In genomic region chrX:46561931-46562721, GRCh38 we compare ENCODE assay signal across 1 cellular context.
A peak's percentile ranks its signal among the peaks of the same experiment; 100 is the strongest.
TF ChIP-seq lines count a peak whose summit lies in the region.

No MANE protein-coding gene starts in this region.

TF ChIP-seq in GM12878, 131 proteins besides CTCF, POLR2A, EP300 and RAD21 (continued from another document and continues in another):
- TF ChIP-seq, protein P1, sequence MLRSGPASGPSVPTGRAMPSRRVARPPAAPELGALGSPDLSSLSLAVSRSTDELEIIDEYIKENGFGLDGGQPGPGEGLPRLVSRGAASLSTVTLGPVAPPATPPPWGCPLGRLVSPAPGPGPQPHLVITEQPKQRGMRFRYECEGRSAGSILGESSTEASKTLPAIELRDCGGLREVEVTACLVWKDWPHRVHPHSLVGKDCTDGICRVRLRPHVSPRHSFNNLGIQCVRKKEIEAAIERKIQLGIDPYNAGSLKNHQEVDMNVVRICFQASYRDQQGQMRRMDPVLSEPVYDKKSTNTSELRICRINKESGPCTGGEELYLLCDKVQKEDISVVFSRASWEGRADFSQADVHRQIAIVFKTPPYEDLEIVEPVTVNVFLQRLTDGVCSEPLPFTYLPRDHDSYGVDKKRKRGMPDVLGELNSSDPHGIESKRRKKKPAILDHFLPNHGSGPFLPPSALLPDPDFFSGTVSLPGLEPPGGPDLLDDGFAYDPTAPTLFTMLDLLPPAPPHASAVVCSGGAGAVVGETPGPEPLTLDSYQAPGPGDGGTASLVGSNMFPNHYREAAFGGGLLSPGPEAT (IDR thresholded peaks at IDR 0.05; ENCODE audit: low read depth) = peak; percentile 85
- TF ChIP-seq JUND (IDR thresholded peaks at IDR 0.05; ENCODE audit: low read depth, low read length) (peak; percentile 50; the same call in 1 of the 2 replicates), SIX5 (IDR thresholded peaks at IDR 0.05; ENCODE audit: low read depth, low read length, severe bottlenecking) (no peak), ZNF217 (IDR thresholded peaks at IDR 0.05) (peak; percentile 54; the same call in 1 of the 2 replicates), IKZF2 (IDR thresholded peaks at IDR 0.05) (peak; percentile 79 to 91; a peak in 3 of 4 replicates), NBN (IDR thresholded peaks at IDR 0.05) (peak; percentile 92; the same call in 1 of the 2 replicates), TBL1XR1 (IDR thresholded peaks at IDR 0.05; ENCODE audit: low read depth, low read length) (peak; percentile 45), STAT3 (IDR thresholded peaks at IDR 0.05; ENCODE audit: low read depth, low read length) (no peak), HDGF (IDR thresholded peaks at IDR 0.05) (0 out of 2 replicates have a peak, but pooled peaks have one; percentile 47), BHLHE40 (IDR thresholded peaks at IDR 0.05; ENCODE audit: borderline replicate concordance in 1 of 2, low read depth in 2 of 2, low read length in 1 of 2) (peak; percentile 66 to 77; a peak in 2 of 4 replicates), ESRRA (IDR thresholded peaks at IDR 0.05; ENCODE audit: low read length) (no peak), ZBED1 (IDR thresholded peaks at IDR 0.05; ENCODE audit: borderline replicate concordance) (peak; percentile 42; the same call in 1 of the 2 replicates), ETV6 (conservative IDR thresholded peaks at IDR 0.05 in 1 of 2, IDR thresholded peaks at IDR 0.05 in 1 of 2; ENCODE audit: borderline replicate concordance in 1 of 2, low read depth in 1 of 2) (peak in 1 of 2 experiments; percentile 54; a peak in 1 of 4 replicates), SMC3 (IDR thresholded peaks at IDR 0.05; ENCODE audit: borderline replicate concordance, low read length) (peak; percentile 9; the same call in 1 of the 2 replicates), CHD1 (IDR thresholded peaks at IDR 0.05; ENCODE audit: low read depth, low read length) (no peak), MTA2 (IDR thresholded peaks at IDR 0.05; ENCODE audit: low read depth) (peak; percentile 94), SKIL (IDR thresholded peaks at IDR 0.05; ENCODE audit: low read depth, poor library complexity, severe bottlenecking) (peak; percentile 74), BCL11A (IDR thresholded peaks at IDR 0.05; ENCODE audit: low read depth, low read length) (peak; percentile 91), POU2F2 (IDR thresholded peaks at IDR 0.05; ENCODE audit: borderline replicate concordance, low read depth, low read length) (peak; percentile 66), EZH2 (IDR thresholded peaks at IDR 0.05; ENCODE audit: borderline replicate concordance, control insufficient read depth, low read depth, low read length) (no peak), TCF7 (IDR thresholded peaks at IDR 0.05; ENCODE audit: borderline replicate concordance) (0 out of 2 replicates have a peak, but pooled peaks have one; percentile 54), SUZ12 (IDR thresholded peaks at IDR 0.05; ENCODE audit: unreplicated experiment) (no peak), ZZZ3 (IDR thresholded peaks at IDR 0.05; ENCODE audit: control insufficient read depth, insufficient read length, low read depth) (no peak), ZNF24 (IDR thresholded peaks at IDR 0.05) (0 out of 2 replicates have a peak, but pooled peaks have one; percentile 32), MEF2A (IDR thresholded peaks at IDR 0.05; ENCODE audit: insufficient read depth, low read depth, low read length) (peak; percentile 71), CEBPB (IDR thresholded peaks at IDR 0.05; ENCODE audit: borderline replicate concordance in 1 of 2, low read depth in 2 of 2, low read length in 2 of 2) (no peak), ZSCAN29 (IDR thresholded peaks at IDR 0.05) (peak; percentile 94), ATF3 (IDR thresholded peaks at IDR 0.05; ENCODE audit: borderline replicate concordance, extremely low read depth, low read depth, low read length) (no peak), NR2F1 (conservative IDR thresholded peaks at IDR 0.05) (peak; percentile 67), RUNX3 (IDR thresholded peaks at IDR 0.05; ENCODE audit: low read length) (peak; percentile 97), FOXM1 (IDR thresholded peaks at IDR 0.05; ENCODE audit: low read depth, low read length) (peak; percentile 77; the same call in 1 of the 2 replicates), CBFB (IDR thresholded peaks at IDR 0.05; ENCODE audit: low read depth) (peak; percentile 85), CREB1 (IDR thresholded peaks at IDR 0.05; ENCODE audit: low read depth) (0 out of 2 replicates have a peak, but pooled peaks have one; percentile 51), HDAC2 (IDR thresholded peaks at IDR 0.05) (no peak), CHD4 (IDR thresholded peaks at IDR 0.05) (no peak), NR2C1 (IDR thresholded peaks at IDR 0.05) (no peak), MEF2B (IDR thresholded peaks at IDR 0.05; ENCODE audit: partially characterized antibody, poor library complexity, severe bottlenecking) (peak; percentile 70), IKZF1 (conservative IDR thresholded peaks at IDR 0.05) (peak; percentile 78), DPF2 (IDR thresholded peaks at IDR 0.05) (peak; percentile 90), CBX5 (IDR thresholded peaks at IDR 0.05; ENCODE audit: low read depth) (peak; percentile 70; the same call in 1 of the 2 replicates), SPI1 (IDR thresholded peaks at IDR 0.05; ENCODE audit: borderline replicate concordance, insufficient read depth, low read depth, low read length) (peak; percentile 81; the same call in 1 of the 2 replicates), MXI1 (IDR thresholded peaks at IDR 0.05; ENCODE audit: low read depth, low read length) (0 out of 2 replicates have a peak, but pooled peaks have one; percentile 8), SRF (IDR thresholded peaks at IDR 0.05; ENCODE audit: low read depth in 2 of 2, low read length in 2 of 2) (no peak)
- TF ChIP-seq, protein P2, sequence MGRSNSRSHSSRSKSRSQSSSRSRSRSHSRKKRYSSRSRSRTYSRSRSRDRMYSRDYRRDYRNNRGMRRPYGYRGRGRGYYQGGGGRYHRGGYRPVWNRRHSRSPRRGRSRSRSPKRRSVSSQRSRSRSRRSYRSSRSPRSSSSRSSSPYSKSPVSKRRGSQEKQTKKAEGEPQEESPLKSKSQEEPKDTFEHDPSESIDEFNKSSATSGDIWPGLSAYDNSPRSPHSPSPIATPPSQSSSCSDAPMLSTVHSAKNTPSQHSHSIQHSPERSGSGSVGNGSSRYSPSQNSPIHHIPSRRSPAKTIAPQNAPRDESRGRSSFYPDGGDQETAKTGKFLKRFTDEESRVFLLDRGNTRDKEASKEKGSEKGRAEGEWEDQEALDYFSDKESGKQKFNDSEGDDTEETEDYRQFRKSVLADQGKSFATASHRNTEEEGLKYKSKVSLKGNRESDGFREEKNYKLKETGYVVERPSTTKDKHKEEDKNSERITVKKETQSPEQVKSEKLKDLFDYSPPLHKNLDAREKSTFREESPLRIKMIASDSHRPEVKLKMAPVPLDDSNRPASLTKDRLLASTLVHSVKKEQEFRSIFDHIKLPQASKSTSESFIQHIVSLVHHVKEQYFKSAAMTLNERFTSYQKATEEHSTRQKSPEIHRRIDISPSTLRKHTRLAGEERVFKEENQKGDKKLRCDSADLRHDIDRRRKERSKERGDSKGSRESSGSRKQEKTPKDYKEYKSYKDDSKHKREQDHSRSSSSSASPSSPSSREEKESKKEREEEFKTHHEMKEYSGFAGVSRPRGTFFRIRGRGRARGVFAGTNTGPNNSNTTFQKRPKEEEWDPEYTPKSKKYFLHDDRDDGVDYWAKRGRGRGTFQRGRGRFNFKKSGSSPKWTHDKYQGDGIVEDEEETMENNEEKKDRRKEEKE (IDR thresholded peaks at IDR 0.05) = no peak
- TF ChIP-seq, protein P3, sequence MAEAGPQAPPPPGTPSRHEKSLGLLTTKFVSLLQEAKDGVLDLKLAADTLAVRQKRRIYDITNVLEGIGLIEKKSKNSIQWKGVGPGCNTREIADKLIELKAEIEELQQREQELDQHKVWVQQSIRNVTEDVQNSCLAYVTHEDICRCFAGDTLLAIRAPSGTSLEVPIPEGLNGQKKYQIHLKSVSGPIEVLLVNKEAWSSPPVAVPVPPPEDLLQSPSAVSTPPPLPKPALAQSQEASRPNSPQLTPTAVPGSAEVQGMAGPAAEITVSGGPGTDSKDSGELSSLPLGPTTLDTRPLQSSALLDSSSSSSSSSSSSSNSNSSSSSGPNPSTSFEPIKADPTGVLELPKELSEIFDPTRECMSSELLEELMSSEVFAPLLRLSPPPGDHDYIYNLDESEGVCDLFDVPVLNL (IDR thresholded peaks at IDR 0.05; ENCODE audit: low read depth, low read length) = no peak
- TF ChIP-seq, protein P4, sequence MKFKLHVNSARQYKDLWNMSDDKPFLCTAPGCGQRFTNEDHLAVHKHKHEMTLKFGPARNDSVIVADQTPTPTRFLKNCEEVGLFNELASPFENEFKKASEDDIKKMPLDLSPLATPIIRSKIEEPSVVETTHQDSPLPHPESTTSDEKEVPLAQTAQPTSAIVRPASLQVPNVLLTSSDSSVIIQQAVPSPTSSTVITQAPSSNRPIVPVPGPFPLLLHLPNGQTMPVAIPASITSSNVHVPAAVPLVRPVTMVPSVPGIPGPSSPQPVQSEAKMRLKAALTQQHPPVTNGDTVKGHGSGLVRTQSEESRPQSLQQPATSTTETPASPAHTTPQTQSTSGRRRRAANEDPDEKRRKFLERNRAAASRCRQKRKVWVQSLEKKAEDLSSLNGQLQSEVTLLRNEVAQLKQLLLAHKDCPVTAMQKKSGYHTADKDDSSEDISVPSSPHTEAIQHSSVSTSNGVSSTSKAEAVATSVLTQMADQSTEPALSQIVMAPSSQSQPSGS (IDR thresholded peaks at IDR 0.05; ENCODE audit: low read length) = peak; percentile 78
- TF ChIP-seq, protein P5, sequence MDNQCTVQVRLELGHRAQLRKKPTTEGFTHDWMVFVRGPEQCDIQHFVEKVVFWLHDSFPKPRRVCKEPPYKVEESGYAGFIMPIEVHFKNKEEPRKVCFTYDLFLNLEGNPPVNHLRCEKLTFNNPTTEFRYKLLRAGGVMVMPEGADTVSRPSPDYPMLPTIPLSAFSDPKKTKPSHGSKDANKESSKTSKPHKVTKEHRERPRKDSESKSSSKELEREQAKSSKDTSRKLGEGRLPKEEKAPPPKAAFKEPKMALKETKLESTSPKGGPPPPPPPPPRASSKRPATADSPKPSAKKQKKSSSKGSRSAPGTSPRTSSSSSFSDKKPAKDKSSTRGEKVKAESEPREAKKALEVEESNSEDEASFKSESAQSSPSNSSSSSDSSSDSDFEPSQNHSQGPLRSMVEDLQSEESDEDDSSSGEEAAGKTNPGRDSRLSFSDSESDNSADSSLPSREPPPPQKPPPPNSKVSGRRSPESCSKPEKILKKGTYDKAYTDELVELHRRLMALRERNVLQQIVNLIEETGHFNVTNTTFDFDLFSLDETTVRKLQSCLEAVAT (IDR thresholded peaks at IDR 0.05) = peak; percentile 68; the same call in 1 of the 2 replicates
- TF ChIP-seq, protein P6, sequence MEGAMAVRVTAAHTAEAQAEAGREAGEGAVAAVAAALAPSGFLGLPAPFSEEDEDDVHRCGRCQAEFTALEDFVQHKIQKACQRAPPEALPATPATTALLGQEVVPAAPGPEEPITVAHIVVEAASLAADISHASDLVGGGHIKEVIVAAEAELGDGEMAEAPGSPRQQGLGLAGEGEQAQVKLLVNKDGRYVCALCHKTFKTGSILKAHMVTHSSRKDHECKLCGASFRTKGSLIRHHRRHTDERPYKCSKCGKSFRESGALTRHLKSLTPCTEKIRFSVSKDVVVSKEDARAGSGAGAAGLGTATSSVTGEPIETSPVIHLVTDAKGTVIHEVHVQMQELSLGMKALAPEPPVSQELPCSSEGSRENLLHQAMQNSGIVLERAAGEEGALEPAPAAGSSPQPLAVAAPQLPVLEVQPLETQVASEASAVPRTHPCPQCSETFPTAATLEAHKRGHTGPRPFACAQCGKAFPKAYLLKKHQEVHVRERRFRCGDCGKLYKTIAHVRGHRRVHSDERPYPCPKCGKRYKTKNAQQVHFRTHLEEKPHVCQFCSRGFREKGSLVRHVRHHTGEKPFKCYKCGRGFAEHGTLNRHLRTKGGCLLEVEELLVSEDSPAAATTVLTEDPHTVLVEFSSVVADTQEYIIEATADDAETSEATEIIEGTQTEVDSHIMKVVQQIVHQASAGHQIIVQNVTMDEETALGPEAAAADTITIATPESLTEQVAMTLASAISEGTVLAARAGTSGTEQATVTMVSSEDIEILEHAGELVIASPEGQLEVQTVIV (IDR thresholded peaks at IDR 0.05; ENCODE audit: borderline replicate concordance, partially characterized antibody) = no peak
